Comparison of ENCODE assay signal across 22 cellular contexts in genomic region chr1:8362701-8363101, GRCh38. TPM values are rescaled to one million over a fixed set of nuclear protein-coding genes. Genes with fewer than 3 reads are reported as not detected.
DNase-seq lines count a peak whose midpoint lies in the region; ATAC-seq, FAIRE-seq and TF ChIP-seq lines count a peak whose summit lies in the region.
"Had no signal": no experiment of that assay in that cellular context is flagged by ENCODE, and none has a peak within 500 bp of the region (broad histone marks: within the 10 kb centered on the region; RNA-seq: fewer than 3 reads in every experiment).

No MANE protein-coding gene starts in this region.

- no peak overlapping the region for H2BK5ac ChIP-seq in neuronal stem cell (ENCODE audit: low read length)

- WGBS in neuronal stem cell (ENCODE audit: extremely low coverage in 2 of 2, insufficient read length in 2 of 2, insufficient replicate concordance in 1 of 2), 2 donors, result no CpG with 5 or more reads among the region's 13 CpGs

- no peaks in the 10 kb centered on the region for H3K27me3 ChIP-seq in H7 (ENCODE audit: control insufficient read depth, insufficient read depth, low read length)
- no peaks in the 10 kb centered on the region for H3K27me3 ChIP-seq in neuronal stem cell (ENCODE audit: control insufficient read depth in 3 of 3, insufficient read depth in 3 of 3, low read depth in 1 of 3, low read length in 3 of 3)
- H3K27me3 ChIP-seq: neural progenitor cell, tibial nerve had no signal

- ATAC-seq in stimulated activated naive B cell treated with anti-CD40 and anti-IgM and Interleukin-4, amounts not matched to agents 10 μg/mL and 1 μg/mL and 100 μg/mL, for 72 hours (replicated peaks), result no peak
- ATAC-seq in WTC11, result no peak
- ATAC-seq in stimulated activated memory B cell treated with anti-CD40 and anti-IgM and Interleukin-4, amounts not matched to agents 10 μg/mL and 1 μg/mL and 100 μg/mL, for 72 hours, result no peak
- ATAC-seq: K562 had no signal

- H3K4me3 Mint-ChIP-seq in glutamatergic neuron (ENCODE audit: unreplicated experiment) (no peak overlapping the region), WTC11 (no peak overlapping the region)
- no peak overlapping the region for H3K4me3 Mint-ChIP-seq in stimulated activated naive B cell treated with anti-CD40 and anti-IgM and Interleukin-4, amounts not matched to agents 10 μg/mL and 1 μg/mL and 100 μg/mL, for 72 hours
- no peak overlapping the region for H3K4me3 Mint-ChIP-seq in stimulated activated memory B cell treated with anti-CD40 and anti-IgM and Interleukin-4, amounts not matched to agents 10 μg/mL and 1 μg/mL and 100 μg/mL, for 72 hours
- H3K4me3 Mint-ChIP-seq: CD14-positive monocyte, neural progenitor cell had no signal

- H3K27me3 Mint-ChIP-seq in glutamatergic neuron (ENCODE audit: unreplicated experiment) (peaks cover 31% of the 10 kb centered on the region), WTC11 (ENCODE audit: low read depth) (no peaks in the 10 kb centered on the region)
- H3K27me3 Mint-ChIP-seq in stimulated activated naive B cell treated with anti-CD40 and anti-IgM and Interleukin-4, amounts not matched to agents 10 μg/mL and 1 μg/mL and 100 μg/mL, for 72 hours, result no peaks in the 10 kb centered on the region
- no peaks in the 10 kb centered on the region for H3K27me3 Mint-ChIP-seq in stimulated activated memory B cell treated with anti-CD40 and anti-IgM and Interleukin-4, amounts not matched to agents 10 μg/mL and 1 μg/mL and 100 μg/mL, for 72 hours

- H3K4me1 ChIP-seq in neuronal stem cell (ENCODE audit: control insufficient read depth in 2 of 2, insufficient read depth in 1 of 2, low read depth in 1 of 2, low read length in 2 of 2), result peaks cover 5 to 13% of the 10 kb centered on the region in 2 donors

- H3K4me2 ChIP-seq in neuronal stem cell (ENCODE audit: insufficient read depth, low read length, poor library complexity, severe bottlenecking), result no peak overlapping the region
- H3K4me2 ChIP-seq: neural progenitor cell, SK-N-SH had no signal

- no peak overlapping the region for H3K27ac ChIP-seq in neuronal stem cell (replicated peaks; ENCODE audit: low read length)

- peak overlapping the region; percentile 17 for H3K18ac ChIP-seq in neuronal stem cell (ENCODE audit: low read length)

- no peak for FAIRE-seq in D721Med (lab: Jason Lieb, UNC)
- FAIRE-seq: K562 had no signal

- H2AFZ ChIP-seq in neuronal stem cell (ENCODE audit: low read length), result no peak overlapping the region
- H2AFZ ChIP-seq: neural progenitor cell had no signal

- no peak overlapping the region for H2AK5ac ChIP-seq in neuronal stem cell (ENCODE audit: low read depth, low read length)

- H3K9me3 Mint-ChIP-seq in glutamatergic neuron (ENCODE audit: unreplicated experiment) (peaks cover 36% of the 10 kb centered on the region), WTC11 (no peaks in the 10 kb centered on the region)
- no peaks in the 10 kb centered on the region for H3K9me3 Mint-ChIP-seq in stimulated activated naive B cell treated with anti-CD40 and anti-IgM and Interleukin-4, amounts not matched to agents 10 μg/mL and 1 μg/mL and 100 μg/mL, for 72 hours
- H3K9me3 Mint-ChIP-seq in stimulated activated memory B cell treated with anti-CD40 and anti-IgM and Interleukin-4, amounts not matched to agents 10 μg/mL and 1 μg/mL and 100 μg/mL, for 72 hours, result no peaks in the 10 kb centered on the region
- H3K9me3 Mint-ChIP-seq: neural progenitor cell had no signal

- CTCF ChIA-PET in WTC11 (lab: Charles Lee), result no interaction called here

- no peak overlapping the region for H2BK120ac ChIP-seq in neuronal stem cell (ENCODE audit: low read depth, low read length)

- peaks cover 28% of the 10 kb centered on the region for H3K79me1 ChIP-seq in neuronal stem cell (ENCODE audit: low read depth, low read length)

- TF ChIP-seq CTCF in glutamatergic neuron (IDR thresholded peaks at IDR 0.05; ENCODE audit: partially characterized antibody, unreplicated experiment), result no peak
- TF ChIP-seq CTCF in D721Med (IDR thresholded peaks at IDR 0.05; ENCODE audit: insufficient read depth, missing control alignments), result no peak
- TF ChIP-seq CTCF in WTC11 (IDR thresholded peaks at IDR 0.05), result no peak

- no peak overlapping the region for H3K4ac ChIP-seq in neuronal stem cell (ENCODE audit: low read length)

- H4K8ac ChIP-seq in neuronal stem cell (ENCODE audit: low read depth, low read length), result peak overlapping the region; percentile 43

- no peak overlapping the region for H3K9ac ChIP-seq in neuronal stem cell (ENCODE audit: low read depth, low read length, poor library complexity)
- H3K9ac ChIP-seq: neural progenitor cell, SK-N-SH had no signal

- H3K4me1 Mint-ChIP-seq in glutamatergic neuron (ENCODE audit: low read depth, unreplicated experiment) (peaks cover 38% of the 10 kb centered on the region), WTC11 (peaks cover 14% of the 10 kb centered on the region)
- H3K4me1 Mint-ChIP-seq in stimulated activated naive B cell treated with anti-CD40 and anti-IgM and Interleukin-4, amounts not matched to agents 10 μg/mL and 1 μg/mL and 100 μg/mL, for 72 hours, result peaks cover 19 to 23% of the 10 kb centered on the region in 2 donors
- peaks cover 21% of the 10 kb centered on the region for H3K4me1 Mint-ChIP-seq in stimulated activated memory B cell treated with anti-CD40 and anti-IgM and Interleukin-4, amounts not matched to agents 10 μg/mL and 1 μg/mL and 100 μg/mL, for 72 hours
- H3K4me1 Mint-ChIP-seq: CD14-positive monocyte had no signal

- no peak overlapping the region for H2BK12ac ChIP-seq in neuronal stem cell (ENCODE audit: low read length)

- no peak overlapping the region for H4K91ac ChIP-seq in neuronal stem cell (ENCODE audit: low read depth, low read length, poor library complexity)

- H2BK15ac ChIP-seq in neuronal stem cell (ENCODE audit: low read length), result no peak overlapping the region

- H3K9me3 ChIP-seq in neuronal stem cell (replicated peaks in 1 of 2; ENCODE audit: control insufficient read depth in 2 of 2, insufficient read depth in 1 of 2, low read depth in 1 of 2, low read length in 2 of 2), result peaks cover 2 to 3% of the 10 kb centered on the region in 2 donors
- H3K9me3 ChIP-seq: SK-N-SH, tibial nerve had no signal

- H3K14ac ChIP-seq in neuronal stem cell (ENCODE audit: low read length), result no peak overlapping the region

- DNase-seq in H7 (peak; percentile 32), glutamatergic neuron (no peak), neuronal stem cell (ENCODE audit: low spot score) (no peak), Ammon's horn (ENCODE audit: low spot score) (no peak), D721Med (ENCODE audit: insufficient read length, low spot score) (no peak), WTC11 (ENCODE audit: low spot score) (no peak)
- no peak for DNase-seq in stimulated activated naive B cell treated with anti-CD40 and anti-IgM and Interleukin-4, amounts not matched to agents 10 μg/mL and 1 μg/mL and 100 μg/mL, for 72 hours
- DNase-seq: activated CD4-positive, alpha-beta T cell treated with anti-CD3 and anti-CD28 coated beads, Interleukin-2, amount 50 U/mL, for 1 hour; cortex of kidney; NCI-H2029 treated with DMSO at 0.1 percent for 48 hours; NCI-H345; NCI-H82; RPMI8226; SK-N-SH; stimulated activated CD4-positive, alpha-beta T cell treated with anti-CD3 and anti-CD28 coated beads, Interleukin-4, amount 100 ng/mL, for 1 hour; stimulated activated naive CD4-positive, alpha-beta T cell treated with Interleukin-2 at 50 U/mL for 16 hours had no signal

- POLR2A ChIA-PET in WTC11 (lab: Charles Lee), result interaction anchor here (0.6 kb wide), 1 partner anchor 271 kb away, joined by 3 read pairs; no protein-coding TSS in a partner anchor

- H3K23ac ChIP-seq in neuronal stem cell (ENCODE audit: low read depth, low read length, poor library complexity), result no peak overlapping the region

- H3K4me3 ChIP-seq in H7 (ENCODE audit: insufficient read depth, low read depth, low read length), result no peak overlapping the region
- H3K4me3 ChIP-seq in neuronal stem cell (ENCODE audit: low read length in 2 of 2), result no peak overlapping the region
- H3K4me3 ChIP-seq: K562, neural progenitor cell, tibial nerve had no signal

- H3K36me3 ChIP-seq in H7 (replicated peaks; ENCODE audit: control insufficient read depth, insufficient read depth, low read length) (peaks cover 28% of the 10 kb centered on the region), neuronal stem cell (replicated peaks in 1 of 2; ENCODE audit: control insufficient read depth in 2 of 2, insufficient read depth in 2 of 2, low read length in 2 of 2) (peaks cover 51 to 88% of the 10 kb centered on the region in 2 donors)
- H3K36me3 ChIP-seq: neural progenitor cell had no signal

- H3K27ac Mint-ChIP-seq in glutamatergic neuron (ENCODE audit: unreplicated experiment), result peak overlapping the region; percentile 85
- peak overlapping the region; percentile 67 for H3K27ac Mint-ChIP-seq in stimulated activated naive B cell treated with anti-CD40 and anti-IgM and Interleukin-4, amounts not matched to agents 10 μg/mL and 1 μg/mL and 100 μg/mL, for 72 hours
- H3K27ac Mint-ChIP-seq in WTC11, result no peak overlapping the region
- H3K27ac Mint-ChIP-seq in stimulated activated memory B cell treated with anti-CD40 and anti-IgM and Interleukin-4, amounts not matched to agents 10 μg/mL and 1 μg/mL and 100 μg/mL, for 72 hours, result no peak overlapping the region

- H3K36me3 Mint-ChIP-seq in glutamatergic neuron (ENCODE audit: unreplicated experiment), result peaks cover 5% of the 10 kb centered on the region
- H3K36me3 Mint-ChIP-seq in stimulated activated naive B cell treated with anti-CD40 and anti-IgM and Interleukin-4, amounts not matched to agents 10 μg/mL and 1 μg/mL and 100 μg/mL, for 72 hours, result peaks cover 36 to 50% of the 10 kb centered on the region in 2 donors
- peaks cover 49% of the 10 kb centered on the region for H3K36me3 Mint-ChIP-seq in WTC11
- peaks cover 53% of the 10 kb centered on the region for H3K36me3 Mint-ChIP-seq in stimulated activated memory B cell treated with anti-CD40 and anti-IgM and Interleukin-4, amounts not matched to agents 10 μg/mL and 1 μg/mL and 100 μg/mL, for 72 hours

RNA-seq across cellular contexts. Expression of gene SLC45A1, which starts 44.8 kb away (rescaled TPM):
- 0.90 and 1.0 TPM in 2 replicates for total RNA-seq in H7 (2014; rRNA removed; shearing (Covaris generic))
- total RNA-seq in glutamatergic neuron (ENCODE audit: unreplicated experiment), result 6.1 TPM
- polyA plus RNA-seq in neuronal stem cell (2013, experiment 1 of 2), result 1.7 TPM
- 1.7 TPM for polyA plus RNA-seq in neuronal stem cell (2013, experiment 2 of 2)
- total RNA-seq in WTC11 (2021), result 2.0 to 2.3 TPM (median 2.3 TPM) in 3 replicates
- total RNA-seq: HT1080, K562 had no signal
- polyA plus RNA-seq: CD14-positive monocyte, K562 had no signal

Comparison
In these comparisons a context has a peak if more than half of its experiments do, and no peak if none do; other contexts are left out.
1. H3K27ac Mint-ChIP-seq: peak in glutamatergic neuron (single experiment) and stimulated activated naive B cell treated with anti-CD40 and anti-IgM and Interleukin-4, amounts not matched to agents 10 μg/mL and 1 μg/mL and 100 μg/mL, for 72 hours (single experiment); none in WTC11 (single experiment) and stimulated activated memory B cell treated with anti-CD40 and anti-IgM and Interleukin-4, amounts not matched to agents 10 μg/mL and 1 μg/mL and 100 μg/mL, for 72 hours (single experiment).